15 cellular contexts compared by ENCODE assay signal in the genomic region with DNA sequence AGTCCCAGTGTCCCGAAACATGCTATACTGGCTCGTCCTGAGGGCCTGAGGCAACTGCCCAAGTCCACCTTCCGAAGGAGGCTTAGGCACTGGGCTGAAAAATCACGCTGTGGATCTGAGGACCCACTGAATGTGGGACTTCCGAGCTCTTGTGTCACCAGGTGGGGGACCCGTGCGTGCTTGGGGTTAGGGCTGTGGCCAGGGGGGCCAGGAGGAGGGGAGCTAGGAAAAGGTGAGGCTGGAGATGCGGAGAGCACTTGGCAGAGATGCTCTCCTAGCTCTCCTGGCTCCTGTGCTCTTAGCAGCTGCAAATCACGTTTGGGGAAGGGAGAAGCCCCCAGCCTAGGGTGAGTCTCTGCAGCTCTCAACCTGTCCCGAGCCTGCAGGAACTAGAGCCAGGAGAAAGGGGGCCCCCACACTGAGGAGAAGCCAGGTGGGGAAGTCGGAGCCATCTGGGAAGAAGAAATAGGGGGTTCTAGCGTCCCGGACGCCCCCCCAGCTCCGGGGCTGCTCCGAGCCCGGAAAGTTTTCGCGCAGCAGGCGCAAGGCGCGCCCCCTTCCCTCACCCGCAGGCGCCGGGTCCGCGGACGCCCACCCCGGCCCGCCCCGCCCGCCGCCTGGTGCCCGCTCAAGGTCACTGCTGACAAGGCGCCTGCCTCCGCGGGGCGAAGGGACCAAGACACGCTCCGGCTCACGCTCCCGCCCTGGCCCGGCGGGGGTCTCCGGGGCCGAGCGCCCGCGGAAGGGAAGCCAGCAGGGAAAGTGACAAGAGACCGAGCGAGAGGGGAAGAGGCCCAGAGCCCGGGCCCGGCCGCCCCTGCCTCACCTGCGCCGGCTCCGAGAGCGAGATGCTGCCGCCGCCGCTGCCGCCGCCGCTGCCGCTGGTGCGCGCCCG.
DNase-seq lines count a peak whose midpoint lies in the region; ATAC-seq and TF ChIP-seq lines count a peak whose summit lies in the region.
"Had no signal": no experiment of that assay in that cellular context is flagged by ENCODE, and none has a peak within 500 bp of the region (broad histone marks: within the 10 kb centered on the region; RNA-seq: fewer than 3 reads in every experiment).

No MANE protein-coding gene starts in this region.

- peaks cover 0 to 14% (median 4%) of the 10 kb centered on the region in 4 donors for H3K4me1 ChIP-seq in stomach
- H3K4me1 ChIP-seq: HAP-1 had no signal

- intact Hi-C loops in stomach (cut with DNase I; ENCODE audit: low total_unique reads), result no loop called here

- no peaks in the 10 kb centered on the region for H3K36me3 Mint-ChIP-seq in activated T-cell treated with anti-CD3 and anti-CD28 coated beads, Interleukin-2, amount 50 U/mL, for 24 hours (ENCODE audit: low read depth)
- H3K36me3 Mint-ChIP-seq in activated T-helper 17 cell treated with anti-CD3 and anti-CD28 coated beads, Interleukin-2, amount 50 U/mL, for 72 hours (ENCODE audit: low read depth), result no peaks in the 10 kb centered on the region

- no peak for TF ChIP-seq EP300 in stomach (IDR thresholded peaks at IDR 0.05)

- no peak for TF ChIP-seq CTCF in stomach (IDR thresholded peaks at IDR 0.05)

- H3K27me3 Mint-ChIP-seq in activated T-cell treated with anti-CD3 and anti-CD28 coated beads, Interleukin-2, amount 50 U/mL, for 24 hours, result peaks cover 88% of the 10 kb centered on the region
- peaks cover 66% of the 10 kb centered on the region for H3K27me3 Mint-ChIP-seq in activated T-helper 17 cell treated with anti-CD3 and anti-CD28 coated beads, Interleukin-2, amount 50 U/mL, for 72 hours

- H3K36me3 ChIP-seq in stomach, result no peaks in the 10 kb centered on the region
- H3K36me3 ChIP-seq: HAP-1 had no signal

- DNase-seq in activated T-cell treated with anti-CD3 and anti-CD28 coated beads, Interleukin-2, amount 50 U/mL, for 24 hours, result peak; percentile 33
- DNase-seq in activated T-cell treated with anti-CD3 and anti-CD28 coated beads, Interleukin-2, amount 50 U/mL, for 1 hour, result no peak
- peak; percentile 61 for DNase-seq in iPS-NIHi11 (ENCODE audit: low spot score)
- no peak for DNase-seq in stomach
- DNase-seq in NCI-H82 (lab: John Stamatoyannopoulos, UW), result no peak
- no peak for DNase-seq in T1000 (lab: John Stamatoyannopoulos, UW)
- DNase-seq: activated CD8-positive, alpha-beta memory T cell treated with anti-CD3 and anti-CD28 coated beads, Interleukin-2, amount 50 U/mL, for 4 hours; NCI-H2081 treated with DMSO at 0.1 percent for 48 hours had no signal

- no peaks in the 10 kb centered on the region for H3K9me3 ChIP-seq in stomach
- H3K9me3 ChIP-seq: HAP-1 had no signal

- ATAC-seq in activated T-helper 17 cell treated with anti-CD3 and anti-CD28 coated beads, Interleukin-2, amount 50 U/mL, for 72 hours (replicated peaks), result no peak
- ATAC-seq in GM19324 (IDR thresholded peaks at IDR 0.05; ENCODE audit: low FRiP score, unreplicated experiment), result no peak

- TF ChIP-seq POLR2A in stomach (IDR thresholded peaks at IDR 0.05), result no peak

- peak overlapping the region; percentile 27 to 45 (median 34) for H3K4me3 ChIP-seq in stomach
- H3K4me3 ChIP-seq: HAP-1, SK-N-MC had no signal

- H3K4me3 Mint-ChIP-seq in activated T-cell treated with anti-CD3 and anti-CD28 coated beads, Interleukin-2, amount 50 U/mL, for 24 hours, result peak overlapping the region; percentile 26
- H3K4me3 Mint-ChIP-seq in activated T-helper 17 cell treated with anti-CD3 and anti-CD28 coated beads, Interleukin-2, amount 50 U/mL, for 72 hours, result peak overlapping the region; percentile 30
- H3K4me3 Mint-ChIP-seq: stimulated activated naive CD8-positive, alpha-beta T cell treated with anti-CD3 and anti-CD28 coated beads, Interleukin-15, Interleukin-2, amounts not matched to agents 100 ng/mL and 50 ng/mL, for 24 hours had no signal

- H3K27ac ChIP-seq in stomach, result no peak overlapping the region
- H3K27ac ChIP-seq: HL-60, SK-N-MC, skin epidermis had no signal

- WGBS in stomach, 5 donors, result 6 to 8% (median 6%) methylated on average over 28 to 68 of the region's 68 CpGs

- no peak overlapping the region for H3K27ac Mint-ChIP-seq in activated T-cell treated with anti-CD3 and anti-CD28 coated beads, Interleukin-2, amount 50 U/mL, for 24 hours
- no peak overlapping the region for H3K27ac Mint-ChIP-seq in activated T-helper 17 cell treated with anti-CD3 and anti-CD28 coated beads, Interleukin-2, amount 50 U/mL, for 72 hours
- H3K27ac Mint-ChIP-seq: stimulated activated naive CD8-positive, alpha-beta T cell treated with anti-CD3 and anti-CD28 coated beads, Interleukin-15, Interleukin-2, amounts not matched to agents 100 ng/mL and 50 ng/mL, for 24 hours had no signal

- no peaks in the 10 kb centered on the region for H3K9me3 Mint-ChIP-seq in activated T-cell treated with anti-CD3 and anti-CD28 coated beads, Interleukin-2, amount 50 U/mL, for 24 hours
- H3K9me3 Mint-ChIP-seq in activated T-helper 17 cell treated with anti-CD3 and anti-CD28 coated beads, Interleukin-2, amount 50 U/mL, for 72 hours, result no peaks in the 10 kb centered on the region
- H3K9me3 Mint-ChIP-seq: stimulated activated naive CD8-positive, alpha-beta T cell treated with anti-CD3 and anti-CD28 coated beads, Interleukin-15, Interleukin-2, amounts not matched to agents 100 ng/mL and 50 ng/mL, for 24 hours had no signal

- H3K4me1 Mint-ChIP-seq in activated T-cell treated with anti-CD3 and anti-CD28 coated beads, Interleukin-2, amount 50 U/mL, for 24 hours (ENCODE audit: low read depth), result peaks cover 8% of the 10 kb centered on the region
- no peaks in the 10 kb centered on the region for H3K4me1 Mint-ChIP-seq in activated T-helper 17 cell treated with anti-CD3 and anti-CD28 coated beads, Interleukin-2, amount 50 U/mL, for 72 hours

- peaks cover 18 to 100% (median 55%) of the 10 kb centered on the region in 3 donors for H3K27me3 ChIP-seq in stomach

Comparison
In these comparisons a context has a peak if more than half of its experiments do, and no peak if none do; other contexts are left out.
1. DNase-seq: peak in activated T-cell treated with anti-CD3 and anti-CD28 coated beads, Interleukin-2, amount 50 U/mL, for 24 hours (single experiment) and iPS-NIHi11 (single experiment); none in activated T-cell treated with anti-CD3 and anti-CD28 coated beads, Interleukin-2, amount 50 U/mL, for 1 hour (single experiment), stomach (single experiment), NCI-H82 (single experiment) and T1000 (single experiment).